Comparison of ENCODE assay signal across 6 cellular contexts in the genomic region with DNA sequence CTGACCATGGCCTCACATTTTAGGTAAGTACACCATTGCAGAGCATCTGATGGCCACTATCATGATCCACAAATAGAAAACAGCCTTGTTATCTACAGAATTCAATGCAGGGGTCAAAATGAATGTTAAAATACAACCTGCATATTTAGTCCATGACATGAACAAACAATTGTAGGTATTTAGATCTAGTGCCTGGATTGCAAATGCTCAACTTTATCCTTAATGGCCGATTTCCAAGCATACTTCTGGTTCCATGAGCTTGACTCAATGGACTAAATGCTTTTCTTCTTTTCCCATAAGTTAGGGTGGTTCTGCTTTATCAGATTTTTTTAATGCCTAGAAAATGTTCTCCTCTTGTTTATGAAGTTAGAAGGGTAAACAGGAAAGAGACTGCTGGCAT.
"Had no signal": no experiment of that assay in that cellular context is flagged by ENCODE, and none has a peak within 500 bp of the region (broad histone marks: within the 10 kb centered on the region; RNA-seq: fewer than 3 reads in every experiment).

No MANE protein-coding gene starts in this region.

- H3K27ac ChIP-seq: HL-60 had no signal

- H3K27ac Mint-ChIP-seq: IgD-negative memory B cell had no signal

- H3K9me3 Mint-ChIP-seq: IgD-negative memory B cell had no signal

- H3K4me3 Mint-ChIP-seq: IgD-negative memory B cell had no signal

- H3K4me3 ChIP-seq: K562 had no signal

- DNase-seq: IMR-90, KBM-7 had no signal

- ATAC-seq: HepG2, K562 had no signal

- H3K4me1 Mint-ChIP-seq: IgD-negative memory B cell had no signal
